In the genomic region with DNA sequence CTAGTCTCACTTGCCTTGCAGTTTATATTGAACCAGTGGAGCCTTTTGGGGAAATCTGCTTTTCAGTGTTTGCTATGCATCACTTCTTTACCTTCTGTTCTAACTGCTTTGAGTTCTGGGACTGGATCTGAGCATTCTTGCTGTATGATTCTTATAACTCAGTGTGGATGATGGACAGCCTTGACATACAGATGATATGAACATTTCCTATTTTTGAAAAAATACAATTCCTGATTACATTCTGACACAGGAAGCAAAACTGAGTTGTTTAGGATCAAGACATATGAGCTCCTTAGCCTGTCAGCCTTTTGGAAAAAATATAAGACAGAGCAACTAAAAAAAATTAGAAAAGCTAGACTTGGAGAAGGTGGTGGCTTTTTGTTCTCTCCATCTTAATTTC, we compare ENCODE assay signal across 13 cellular contexts.
"Had no signal": no experiment of that assay in that cellular context is flagged by ENCODE, and none has a peak within 500 bp of the region (broad histone marks: within the 10 kb centered on the region; RNA-seq: fewer than 3 reads in every experiment).

No MANE protein-coding gene starts in this region.

- H3K36me3 ChIP-seq: right lobe of liver, tibial nerve had no signal

- DNase-seq: activated effector memory CD4-positive, alpha-beta T cell treated with Interleukin-2 at 50 U/mL for 16 hours; activated T-cell treated with anti-CD3 and anti-CD28 coated beads, Interleukin-2, amount 50 U/mL, for 1 hour; body of pancreas; cerebellar nuclear complex; erythroblast; right lobe of liver; stimulated activated CD4-positive, alpha-beta T cell treated with anti-CD3 and anti-CD28 coated beads, Interleukin-2, amount 100 ng/mL, for 24 hours; stimulated activated naive B cell treated with anti-CD40 and anti-IgM and Interleukin-4, amounts not matched to agents 10 μg/mL and 1 μg/mL and 100 μg/mL, for 72 hours had no signal

- ATAC-seq: activated CD4-positive, CD25-positive, alpha-beta regulatory T cell treated with anti-CD3 and anti-CD28 coated beads, Interleukin-2, amount 50 U/mL, for 24 hours; body of pancreas; left lobe of liver; right lobe of liver; stimulated activated naive B cell treated with anti-CD40 and anti-IgM and Interleukin-4, amounts not matched to agents 10 μg/mL and 1 μg/mL and 100 μg/mL, for 72 hours had no signal

- H3K4me3 Mint-ChIP-seq: activated naive CD4-positive, alpha-beta T cell treated with anti-CD3 and anti-CD28 coated beads, Interleukin-2, amount 50 U/mL, for 24 hours; dendritic cell treated with granulocyte-macrophage colony-stimulating factor and Interleukin-4, amounts not matched to agents 40 ng/mL and 50 ng/mL, for 4 days; stimulated activated naive B cell treated with anti-CD40 and anti-IgM and Interleukin-4, amounts not matched to agents 10 μg/mL and 1 μg/mL and 100 μg/mL, for 72 hours had no signal

- H3K4me3 ChIP-seq: body of pancreas had no signal

- H3K9me3 ChIP-seq: body of pancreas, right lobe of liver, tibial nerve had no signal

- H3K27me3 ChIP-seq: body of pancreas, right lobe of liver, tibial nerve had no signal

- H3K36me3 Mint-ChIP-seq: activated naive CD4-positive, alpha-beta T cell treated with anti-CD3 and anti-CD28 coated beads, Interleukin-2, amount 50 U/mL, for 24 hours; stimulated activated naive B cell treated with anti-CD40 and anti-IgM and Interleukin-4, amounts not matched to agents 10 μg/mL and 1 μg/mL and 100 μg/mL, for 72 hours had no signal

- H3K9me3 Mint-ChIP-seq: activated naive CD4-positive, alpha-beta T cell treated with anti-CD3 and anti-CD28 coated beads, Interleukin-2, amount 50 U/mL, for 24 hours; dendritic cell treated with granulocyte-macrophage colony-stimulating factor and Interleukin-4, amounts not matched to agents 40 ng/mL and 50 ng/mL, for 4 days; stimulated activated naive B cell treated with anti-CD40 and anti-IgM and Interleukin-4, amounts not matched to agents 10 μg/mL and 1 μg/mL and 100 μg/mL, for 72 hours had no signal

- H3K27ac Mint-ChIP-seq: activated naive CD4-positive, alpha-beta T cell treated with anti-CD3 and anti-CD28 coated beads, Interleukin-2, amount 50 U/mL, for 24 hours; dendritic cell treated with granulocyte-macrophage colony-stimulating factor and Interleukin-4, amounts not matched to agents 40 ng/mL and 50 ng/mL, for 4 days; stimulated activated naive B cell treated with anti-CD40 and anti-IgM and Interleukin-4, amounts not matched to agents 10 μg/mL and 1 μg/mL and 100 μg/mL, for 72 hours had no signal

- H3K4me1 Mint-ChIP-seq: stimulated activated naive B cell treated with anti-CD40 and anti-IgM and Interleukin-4, amounts not matched to agents 10 μg/mL and 1 μg/mL and 100 μg/mL, for 72 hours had no signal

- H3K27ac ChIP-seq: body of pancreas, right lobe of liver had no signal

- H3K27me3 Mint-ChIP-seq: activated naive CD4-positive, alpha-beta T cell treated with anti-CD3 and anti-CD28 coated beads, Interleukin-2, amount 50 U/mL, for 24 hours; dendritic cell treated with granulocyte-macrophage colony-stimulating factor and Interleukin-4, amounts not matched to agents 40 ng/mL and 50 ng/mL, for 4 days; stimulated activated naive B cell treated with anti-CD40 and anti-IgM and Interleukin-4, amounts not matched to agents 10 μg/mL and 1 μg/mL and 100 μg/mL, for 72 hours had no signal
